In the genomic region with DNA sequence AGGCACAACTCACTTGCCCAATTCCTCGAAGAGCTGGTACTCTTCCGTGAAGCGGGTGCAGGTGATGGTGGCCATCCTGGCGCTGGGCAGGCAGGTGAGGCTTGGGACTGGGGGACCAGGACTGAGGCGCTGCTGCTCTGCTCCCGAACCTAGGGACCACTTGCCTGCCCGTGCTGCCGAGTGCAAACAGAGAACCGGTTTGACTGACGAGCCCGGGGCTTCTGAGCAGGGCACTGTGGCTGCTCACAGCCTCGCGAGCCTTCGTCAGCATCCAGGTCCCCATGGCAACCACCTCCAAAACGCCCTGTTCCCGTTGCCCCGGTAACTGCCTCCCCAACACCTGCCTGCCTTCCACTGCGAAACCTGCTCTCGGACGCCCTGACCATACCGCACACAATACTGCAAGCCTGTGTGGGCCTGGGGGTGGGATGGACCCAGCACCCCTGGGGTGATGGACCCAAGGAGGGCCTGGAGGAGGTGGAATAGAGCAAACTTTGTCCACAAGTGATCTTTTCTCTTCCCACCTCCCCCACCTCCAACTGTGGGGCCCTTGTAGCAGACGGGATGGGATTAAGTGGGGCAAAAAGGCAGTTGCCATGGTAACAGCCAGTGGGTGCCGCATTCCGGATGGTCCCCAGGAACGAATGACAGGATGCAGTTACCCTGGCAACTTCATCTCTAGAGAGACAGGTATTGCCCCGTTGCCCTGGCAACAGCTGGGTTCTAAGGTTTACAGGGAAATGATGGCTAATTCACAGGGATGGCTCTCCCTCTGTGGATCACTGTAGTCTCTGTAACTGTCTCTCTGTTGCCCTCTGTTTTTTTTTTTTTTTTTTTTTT, we compare ENCODE assay signal across 2 cellular contexts.
TF ChIP-seq lines count a peak whose summit lies in the region.

A gene (minus strand): TSS at position 223 of the 840 bp plus-strand sequence. CDS start 148 bp downstream, at position 75.

TF ChIP-seq in SK-N-SH, 30 proteins besides CTCF, POLR2A, EP300 and RAD21 (continued from another document):
- TF ChIP-seq, protein P1, sequence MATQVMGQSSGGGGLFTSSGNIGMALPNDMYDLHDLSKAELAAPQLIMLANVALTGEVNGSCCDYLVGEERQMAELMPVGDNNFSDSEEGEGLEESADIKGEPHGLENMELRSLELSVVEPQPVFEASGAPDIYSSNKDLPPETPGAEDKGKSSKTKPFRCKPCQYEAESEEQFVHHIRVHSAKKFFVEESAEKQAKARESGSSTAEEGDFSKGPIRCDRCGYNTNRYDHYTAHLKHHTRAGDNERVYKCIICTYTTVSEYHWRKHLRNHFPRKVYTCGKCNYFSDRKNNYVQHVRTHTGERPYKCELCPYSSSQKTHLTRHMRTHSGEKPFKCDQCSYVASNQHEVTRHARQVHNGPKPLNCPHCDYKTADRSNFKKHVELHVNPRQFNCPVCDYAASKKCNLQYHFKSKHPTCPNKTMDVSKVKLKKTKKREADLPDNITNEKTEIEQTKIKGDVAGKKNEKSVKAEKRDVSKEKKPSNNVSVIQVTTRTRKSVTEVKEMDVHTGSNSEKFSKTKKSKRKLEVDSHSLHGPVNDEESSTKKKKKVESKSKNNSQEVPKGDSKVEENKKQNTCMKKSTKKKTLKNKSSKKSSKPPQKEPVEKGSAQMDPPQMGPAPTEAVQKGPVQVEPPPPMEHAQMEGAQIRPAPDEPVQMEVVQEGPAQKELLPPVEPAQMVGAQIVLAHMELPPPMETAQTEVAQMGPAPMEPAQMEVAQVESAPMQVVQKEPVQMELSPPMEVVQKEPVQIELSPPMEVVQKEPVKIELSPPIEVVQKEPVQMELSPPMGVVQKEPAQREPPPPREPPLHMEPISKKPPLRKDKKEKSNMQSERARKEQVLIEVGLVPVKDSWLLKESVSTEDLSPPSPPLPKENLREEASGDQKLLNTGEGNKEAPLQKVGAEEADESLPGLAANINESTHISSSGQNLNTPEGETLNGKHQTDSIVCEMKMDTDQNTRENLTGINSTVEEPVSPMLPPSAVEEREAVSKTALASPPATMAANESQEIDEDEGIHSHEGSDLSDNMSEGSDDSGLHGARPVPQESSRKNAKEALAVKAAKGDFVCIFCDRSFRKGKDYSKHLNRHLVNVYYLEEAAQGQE (IDR thresholded peaks at IDR 0.05; ENCODE audit: low read depth, low read length), result no peak

TF ChIP-seq in SK-N-SH treated with all-trans-retinoic acid at 6 μM for 48 hours, 23 proteins besides CTCF, POLR2A, EP300 and RAD21 (continued from another document):
- TF ChIP-seq, protein P2, sequence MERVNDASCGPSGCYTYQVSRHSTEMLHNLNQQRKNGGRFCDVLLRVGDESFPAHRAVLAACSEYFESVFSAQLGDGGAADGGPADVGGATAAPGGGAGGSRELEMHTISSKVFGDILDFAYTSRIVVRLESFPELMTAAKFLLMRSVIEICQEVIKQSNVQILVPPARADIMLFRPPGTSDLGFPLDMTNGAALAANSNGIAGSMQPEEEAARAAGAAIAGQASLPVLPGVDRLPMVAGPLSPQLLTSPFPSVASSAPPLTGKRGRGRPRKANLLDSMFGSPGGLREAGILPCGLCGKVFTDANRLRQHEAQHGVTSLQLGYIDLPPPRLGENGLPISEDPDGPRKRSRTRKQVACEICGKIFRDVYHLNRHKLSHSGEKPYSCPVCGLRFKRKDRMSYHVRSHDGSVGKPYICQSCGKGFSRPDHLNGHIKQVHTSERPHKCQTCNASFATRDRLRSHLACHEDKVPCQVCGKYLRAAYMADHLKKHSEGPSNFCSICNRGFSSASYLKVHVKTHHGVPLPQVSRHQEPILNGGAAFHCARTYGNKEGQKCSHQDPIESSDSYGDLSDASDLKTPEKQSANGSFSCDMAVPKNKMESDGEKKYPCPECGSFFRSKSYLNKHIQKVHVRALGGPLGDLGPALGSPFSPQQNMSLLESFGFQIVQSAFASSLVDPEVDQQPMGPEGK (CRISPR knock-in tag; IDR thresholded peaks at IDR 0.05; ENCODE audit: borderline replicate concordance), result no peak
- TF ChIP-seq CSDC2 (CRISPR knock-in tag; IDR thresholded peaks at IDR 0.05), result no peak
- TF ChIP-seq ZFP3 (CRISPR knock-in tag; IDR thresholded peaks at IDR 0.05), result no peak
- TF ChIP-seq, protein P3, sequence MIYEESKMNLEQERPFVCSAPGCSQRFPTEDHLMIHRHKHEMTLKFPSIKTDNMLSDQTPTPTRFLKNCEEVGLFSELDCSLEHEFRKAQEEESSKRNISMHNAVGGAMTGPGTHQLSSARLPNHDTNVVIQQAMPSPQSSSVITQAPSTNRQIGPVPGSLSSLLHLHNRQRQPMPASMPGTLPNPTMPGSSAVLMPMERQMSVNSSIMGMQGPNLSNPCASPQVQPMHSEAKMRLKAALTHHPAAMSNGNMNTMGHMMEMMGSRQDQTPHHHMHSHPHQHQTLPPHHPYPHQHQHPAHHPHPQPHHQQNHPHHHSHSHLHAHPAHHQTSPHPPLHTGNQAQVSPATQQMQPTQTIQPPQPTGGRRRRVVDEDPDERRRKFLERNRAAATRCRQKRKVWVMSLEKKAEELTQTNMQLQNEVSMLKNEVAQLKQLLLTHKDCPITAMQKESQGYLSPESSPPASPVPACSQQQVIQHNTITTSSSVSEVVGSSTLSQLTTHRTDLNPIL (CRISPR knock-in tag; IDR thresholded peaks at IDR 0.05; ENCODE audit: low read depth), result no peak
- TF ChIP-seq, protein P4, sequence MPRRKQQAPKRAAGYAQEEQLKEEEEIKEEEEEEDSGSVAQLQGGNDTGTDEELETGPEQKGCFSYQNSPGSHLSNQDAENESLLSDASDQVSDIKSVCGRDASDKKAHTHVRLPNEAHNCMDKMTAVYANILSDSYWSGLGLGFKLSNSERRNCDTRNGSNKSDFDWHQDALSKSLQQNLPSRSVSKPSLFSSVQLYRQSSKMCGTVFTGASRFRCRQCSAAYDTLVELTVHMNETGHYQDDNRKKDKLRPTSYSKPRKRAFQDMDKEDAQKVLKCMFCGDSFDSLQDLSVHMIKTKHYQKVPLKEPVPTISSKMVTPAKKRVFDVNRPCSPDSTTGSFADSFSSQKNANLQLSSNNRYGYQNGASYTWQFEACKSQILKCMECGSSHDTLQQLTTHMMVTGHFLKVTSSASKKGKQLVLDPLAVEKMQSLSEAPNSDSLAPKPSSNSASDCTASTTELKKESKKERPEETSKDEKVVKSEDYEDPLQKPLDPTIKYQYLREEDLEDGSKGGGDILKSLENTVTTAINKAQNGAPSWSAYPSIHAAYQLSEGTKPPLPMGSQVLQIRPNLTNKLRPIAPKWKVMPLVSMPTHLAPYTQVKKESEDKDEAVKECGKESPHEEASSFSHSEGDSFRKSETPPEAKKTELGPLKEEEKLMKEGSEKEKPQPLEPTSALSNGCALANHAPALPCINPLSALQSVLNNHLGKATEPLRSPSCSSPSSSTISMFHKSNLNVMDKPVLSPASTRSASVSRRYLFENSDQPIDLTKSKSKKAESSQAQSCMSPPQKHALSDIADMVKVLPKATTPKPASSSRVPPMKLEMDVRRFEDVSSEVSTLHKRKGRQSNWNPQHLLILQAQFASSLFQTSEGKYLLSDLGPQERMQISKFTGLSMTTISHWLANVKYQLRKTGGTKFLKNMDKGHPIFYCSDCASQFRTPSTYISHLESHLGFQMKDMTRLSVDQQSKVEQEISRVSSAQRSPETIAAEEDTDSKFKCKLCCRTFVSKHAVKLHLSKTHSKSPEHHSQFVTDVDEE (CRISPR knock-in tag; IDR thresholded peaks at IDR 0.05), result no peak
- TF ChIP-seq RARB (CRISPR knock-in tag; IDR thresholded peaks at IDR 0.05), result no peak
- TF ChIP-seq ZFP30 (CRISPR knock-in tag; IDR thresholded peaks at IDR 0.05), result no peak
